8 cellular contexts compared by ENCODE assay signal in the genomic region with DNA sequence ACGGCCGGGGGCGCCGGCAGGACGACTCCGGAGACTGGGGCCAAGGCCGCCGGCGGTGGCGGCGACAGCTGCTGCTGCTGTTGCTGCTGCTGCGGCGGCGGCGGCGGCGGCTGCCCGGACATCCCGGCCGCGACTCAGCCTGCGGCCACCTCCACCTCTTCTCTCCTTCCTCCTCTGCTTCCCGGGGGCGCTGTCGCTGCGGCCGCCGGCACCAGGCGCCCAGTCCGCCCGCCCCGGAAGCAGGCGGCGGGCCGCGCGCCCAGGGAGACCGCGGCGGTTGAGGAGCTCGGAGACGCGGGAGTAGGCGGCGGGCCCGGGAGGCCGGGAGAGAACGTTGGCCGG. TPM values are rescaled to one million over a fixed set of nuclear protein-coding genes. Genes with fewer than 3 reads are reported as not detected.
DNase-seq lines count a peak whose midpoint lies in the region; ATAC-seq lines count a peak whose summit lies in the region.

No MANE protein-coding gene starts in this region.

- H3K27ac ChIP-seq in CD4-positive, alpha-beta memory T cell (ENCODE audit: low read depth, low read length): peak overlapping the region; percentile 50

- H3K27ac Mint-ChIP-seq in CD4-positive, alpha-beta memory T cell: peak overlapping the region in 3 of 7 donors; percentile 13 to 99 (median 64)

- H3K4me3 Mint-ChIP-seq in CD4-positive, alpha-beta memory T cell: peak overlapping the region in 4 of 8 donors; percentile 26 to 78 (median 60)

- H3K4me1 ChIP-seq in CD4-positive, alpha-beta memory T cell (ENCODE audit: insufficient read depth, low read length): peaks cover 50% of the 10 kb centered on the region
- H3K4me1 ChIP-seq in endocrine pancreas (ENCODE audit: control insufficient read depth, insufficient read depth, low read length) (peaks cover 11% of the 10 kb centered on the region), neuron (ENCODE audit: insufficient read depth, low read length) (peaks cover 17% of the 10 kb centered on the region)

- peaks cover 28 to 73% (median 45%) of the 10 kb centered on the region in 4 donors for H3K4me1 Mint-ChIP-seq in CD4-positive, alpha-beta memory T cell

- H2AFZ ChIP-seq in neuron (ENCODE audit: low read depth, low read length): no peak overlapping the region

- H3K36me3 ChIP-seq in CD4-positive, alpha-beta memory T cell (ENCODE audit: insufficient read depth, low read length): no peaks in the 10 kb centered on the region
- H3K36me3 ChIP-seq in endocrine pancreas (ENCODE audit: control insufficient read depth, insufficient read depth, low read length): no peaks in the 10 kb centered on the region
- peaks cover 2% of the 10 kb centered on the region for H3K36me3 ChIP-seq in neuron (ENCODE audit: insufficient read depth, low read length)

- intact Hi-C loops in CD4-positive, alpha-beta memory T cell (cut with micrococcal nuclease): loop anchor here (2.0 to 5.0 kb wide), 4 partner anchors 31 to 1536 kb away; a partner anchor contains a TSS

- peaks cover 4 to 19% of the 10 kb centered on the region in 2 donors for H3K36me3 Mint-ChIP-seq in CD4-positive, alpha-beta memory T cell

- DNase-seq in CD4-positive, alpha-beta memory T cell: peak in 1 of 5 donors; percentile 75
- peak; percentile 29 to 76 for DNase-seq in SW 1271 (lab: John Stamatoyannopoulos, UW)
- no peak for DNase-seq in HuH-7 (ENCODE audit: low spot score)
- DNase-seq in NCI-H2107 (lab: John Stamatoyannopoulos, UW): no peak

- POLR2A ChIA-PET in CD4-positive, alpha-beta memory T cell (lab: Charles Lee; ENCODE audit: partially characterized antibody): interaction anchor here (0.8 to 5.6 kb wide), 20 partner anchors 12 to 137 kb away, joined by 3 to 128 read pairs (median 17); a partner anchor contains a TSS

- H3K9me3 Mint-ChIP-seq in CD4-positive, alpha-beta memory T cell: peaks cover 0 to 2% (median 0%) of the 10 kb centered on the region in 8 donors

- H3K9ac ChIP-seq in endocrine pancreas (ENCODE audit: control insufficient read depth, insufficient read depth, low read length): peak overlapping the region; percentile 23

- H3K27me3 Mint-ChIP-seq in CD4-positive, alpha-beta memory T cell: no peaks in the 10 kb centered on the region

- CTCF ChIA-PET in CD4-positive, alpha-beta memory T cell (lab: Charles Lee; ENCODE audit: partially characterized antibody): interaction anchor here (0.5 to 5.4 kb wide), 8 partner anchors 15 to 96 kb away, joined by 3 to 34 read pairs (median 5); a partner anchor contains a TSS

- H3K9me3 ChIP-seq in CD4-positive, alpha-beta memory T cell (ENCODE audit: control insufficient read depth in 1 of 2, low read length in 2 of 2): no peaks in the 10 kb centered on the region
- no peaks in the 10 kb centered on the region for H3K9me3 ChIP-seq in endocrine pancreas (ENCODE audit: control insufficient read depth, low read length)
- no peaks in the 10 kb centered on the region for H3K9me3 ChIP-seq in neuron (ENCODE audit: low read length)

- ATAC-seq in GM19328 (IDR thresholded peaks at IDR 0.05; ENCODE audit: unreplicated experiment) (peak; percentile 51), HG03354 (IDR thresholded peaks at IDR 0.05; ENCODE audit: poor library complexity, severe bottlenecking, unreplicated experiment) (peak; percentile 51)

- H3K27me3 ChIP-seq in CD4-positive, alpha-beta memory T cell (ENCODE audit: insufficient read depth, low read length): no peaks in the 10 kb centered on the region
- H3K27me3 ChIP-seq in endocrine pancreas (ENCODE audit: control insufficient read depth, insufficient read depth, low read length) (no peaks in the 10 kb centered on the region), neuron (ENCODE audit: insufficient read depth, low read length) (no peaks in the 10 kb centered on the region)

- peak overlapping the region in 1 of 2 donors; percentile 29 for H3K4me3 ChIP-seq in CD4-positive, alpha-beta memory T cell (ENCODE audit: low read length in 2 of 2)
- H3K4me3 ChIP-seq in endocrine pancreas (ENCODE audit: control insufficient read depth, insufficient read depth, low read length) (no peak overlapping the region), neuron (ENCODE audit: low read length) (peak overlapping the region; percentile 89)

RNA-seq across cellular contexts. Expression of a gene that starts 0.3 kb away (rescaled TPM):
- total RNA-seq in CD4-positive, alpha-beta memory T cell: 10 to 100 TPM; 51.1 to 52.9 TPM
- polyA plus RNA-seq in CD4-positive, alpha-beta memory T cell: 1 to 10 TPM; 3.4 to 8.8 TPM

Comparison
In these comparisons a context has a peak if more than half of its experiments do, and no peak if none do; other contexts are left out.
1. DNase-seq: peak in SW 1271 (2 of 2); none in HuH-7 (single experiment) and NCI-H2107 (single experiment).